ENCODE assay signal across 24 cellular contexts in the genomic region with DNA sequence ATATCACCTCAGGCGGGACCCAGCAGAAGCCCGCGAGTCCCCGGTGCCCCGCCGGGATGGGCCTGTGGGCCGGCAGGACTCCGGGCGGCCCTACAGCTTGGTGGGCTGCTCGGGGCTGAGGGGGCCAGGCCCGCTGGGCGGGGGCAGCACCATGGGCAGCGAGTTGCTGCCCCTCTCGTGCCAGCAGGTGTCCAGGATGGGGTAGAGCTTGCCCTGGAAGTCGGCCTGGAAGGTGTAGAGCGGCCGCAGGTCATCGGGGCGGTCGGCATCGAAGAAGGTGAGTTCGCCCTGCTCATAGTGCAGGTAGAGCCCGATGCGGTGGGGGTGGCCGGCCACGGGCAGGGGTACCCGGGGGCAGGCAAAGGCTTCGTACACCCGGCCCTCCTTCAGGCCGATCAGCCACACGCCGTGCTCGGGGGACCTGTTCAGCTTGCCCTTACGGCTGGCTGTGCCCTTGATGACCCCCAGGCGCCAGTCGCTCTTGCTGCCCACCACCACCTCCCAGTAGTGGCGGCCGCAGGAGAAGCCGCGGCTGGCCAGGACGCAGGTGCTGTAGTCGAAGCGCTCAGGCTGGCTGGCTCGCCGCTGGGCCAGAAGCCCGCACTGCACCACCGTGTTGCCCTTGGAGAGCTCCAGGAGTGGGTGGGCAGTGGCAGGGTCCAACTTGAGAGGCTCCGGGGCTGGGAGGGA. TPM values are rescaled to one million over a fixed set of nuclear protein-coding genes. Genes with fewer than 3 reads are reported as not detected.
DNase-seq lines count a peak whose midpoint lies in the region; ATAC-seq, FAIRE-seq and TF ChIP-seq lines count a peak whose summit lies in the region.
"Had no signal": no experiment of that assay in that cellular context is flagged by ENCODE, and none has a peak within 500 bp of the region (broad histone marks: within the 10 kb centered on the region; RNA-seq: fewer than 3 reads in every experiment).

No MANE protein-coding gene starts in this region.

- no peaks in the 10 kb centered on the region for H3K9me1 ChIP-seq in K562 (ENCODE audit: control insufficient read depth, insufficient read depth, low read length)

- H3K36me3 ChIP-seq in HepG2 (replicated peaks in 1 of 2; ENCODE audit: control insufficient read depth in 1 of 2, insufficient read depth in 2 of 2, low read length in 2 of 2) (no peaks in the 10 kb centered on the region), right lobe of liver (no peaks in the 10 kb centered on the region), K562 (ENCODE audit: control insufficient read depth, insufficient read depth, low read length) (no peaks in the 10 kb centered on the region), osteoblast (ENCODE audit: insufficient read depth, low read length) (no peaks in the 10 kb centered on the region)

- H3K27ac ChIP-seq in HepG2 (ENCODE audit: extremely low read length, insufficient read depth, low read length), result no peak overlapping the region
- H3K27ac ChIP-seq in right lobe of liver, result no peak overlapping the region
- no peak overlapping the region for H3K27ac ChIP-seq in K562 (ENCODE audit: extremely low read depth, low read depth, low read length)
- no peak overlapping the region for H3K27ac ChIP-seq in osteoblast (ENCODE audit: low read depth, low read length)
- H3K27ac ChIP-seq: A549 had no signal

- H2AFZ ChIP-seq in HepG2 (ENCODE audit: low read length) (no peak overlapping the region), K562 (ENCODE audit: low read depth, low read length) (no peak overlapping the region), osteoblast (ENCODE audit: low read length) (no peak overlapping the region)
- H2AFZ ChIP-seq: GM23338 had no signal

- no peak for TF ChIP-seq RAD21 in HepG2 (CRISPR knock-in tag; IDR thresholded peaks at IDR 0.05)
- TF ChIP-seq RAD21 in K562 (CRISPR knock-in tag; conservative IDR thresholded peaks at IDR 0.05 in 1 of 2, IDR thresholded peaks at IDR 0.05 in 1 of 2), result no peak

- no peak for FAIRE-seq in HepG2 (lab: Jason Lieb, UNC)
- FAIRE-seq in K562 (lab: Jason Lieb, UNC), result no peak
- FAIRE-seq: A549, GM12891, GM18507 had no signal

- no peak for DNase-seq in HepG2 (ENCODE audit: low spot score)
- no peak for DNase-seq in right lobe of liver
- DNase-seq in K562 (ENCODE audit: extremely low read depth in 1 of 4, low spot score in 3 of 4), result no peak
- DNase-seq in osteoblast (ENCODE audit: insufficient read length, low spot score, missing footprints), result peak; percentile 68
- DNase-seq in omental fat pad (ENCODE audit: low spot score), result no peak
- DNase-seq in globus pallidus (ENCODE audit: low spot score), result no peak
- DNase-seq in glomerular visceral epithelial cell (ENCODE audit: extremely low spot score), result no peak
- DNase-seq: 8988T; ACHN; C1 segment of cervical spinal cord; Calu3; CD4-positive, alpha-beta memory T cell; COR-L47; DMS79 treated with DMSO at 0.1 percent for 48 hours; GF-D8; HCEC 1CT had no signal

- no peak for TF ChIP-seq POLR2A in HepG2 (IDR thresholded peaks at IDR 0.05; ENCODE audit: insufficient read depth in 1 of 2, low read depth in 2 of 2, low read length in 2 of 2)
- no peak for TF ChIP-seq POLR2A in right lobe of liver (IDR thresholded peaks at IDR 0.05)
- no peak for TF ChIP-seq POLR2A in K562 (conservative IDR thresholded peaks at IDR 0.05)

- no peaks in the 10 kb centered on the region for H3K9me3 ChIP-seq in HepG2 (ENCODE audit: low read length)
- no peaks in the 10 kb centered on the region for H3K9me3 ChIP-seq in right lobe of liver
- H3K9me3 ChIP-seq in K562 (replicated peaks; ENCODE audit: control insufficient read depth, insufficient read depth, low read depth, low read length), result no peaks in the 10 kb centered on the region
- no peaks in the 10 kb centered on the region for H3K9me3 ChIP-seq in osteoblast (ENCODE audit: low read depth, low read length)
- H3K9me3 ChIP-seq: A549 had no signal

- no peaks in the 10 kb centered on the region for H4K20me1 ChIP-seq in HepG2 (ENCODE audit: insufficient read depth, low read length)
- H4K20me1 ChIP-seq in K562 (replicated peaks; ENCODE audit: control insufficient read depth, insufficient read depth, low read length), result no peaks in the 10 kb centered on the region
- no peaks in the 10 kb centered on the region for H4K20me1 ChIP-seq in osteoblast (ENCODE audit: insufficient read depth, low read length)

- TF ChIP-seq CTCF in HepG2 (CRISPR knock-in tag; IDR thresholded peaks at IDR 0.05) (no peak), right lobe of liver (IDR thresholded peaks at IDR 0.05) (no peak), K562 (IDR thresholded peaks at IDR 0.05 in 2 of 3, conservative IDR thresholded peaks at IDR 0.05 in 1 of 3; ENCODE audit: insufficient read depth in 2 of 3, low read depth in 1 of 3, low read length in 3 of 3) (no peak), osteoblast (IDR thresholded peaks at IDR 0.05; ENCODE audit: extremely low read depth, low read depth, low read length) (no peak), omental fat pad (IDR thresholded peaks at IDR 0.05) (no peak)

- H3K9ac ChIP-seq in HepG2 (ENCODE audit: insufficient read depth, low read depth, low read length), result no peak overlapping the region
- H3K9ac ChIP-seq in K562 (ENCODE audit: insufficient read depth in 1 of 2, low read depth in 2 of 2, low read length in 2 of 2), result no peak overlapping the region

- POLR2A ChIA-PET in HepG2 (lab: Yijun Ruan, JAX), result no interaction called here
- POLR2A ChIA-PET in K562 (lab: Yijun Ruan, JAX), result interaction anchor here (0.6 kb wide), 1 partner anchor 23 kb away, joined by 3 read pairs; no protein-coding TSS in a partner anchor

- intact Hi-C loops in HepG2 (cut with micrococcal nuclease; ENCODE audit: unreplicated experiment), result no loop called here
- intact Hi-C loops in right lobe of liver (cut with DNase I), result no loop called here
- intact Hi-C loops in K562 (cut with micrococcal nuclease), result no loop called here

- peaks cover 9% of the 10 kb centered on the region for H3K4me1 ChIP-seq in HepG2 (ENCODE audit: insufficient read depth, low read length)
- H3K4me1 ChIP-seq in right lobe of liver, result peaks cover 0 to 5% (median 0%) of the 10 kb centered on the region in 4 donors
- peaks cover 4 to 17% of the 10 kb centered on the region in 2 experiments; a peak in 4 of 5 replicates for H3K4me1 ChIP-seq in K562 (replicated peaks in 1 of 2; ENCODE audit: control insufficient read depth in 2 of 2, insufficient read depth in 2 of 2, low read length in 2 of 2)
- peaks cover 4% of the 10 kb centered on the region for H3K4me1 ChIP-seq in osteoblast (ENCODE audit: insufficient read depth, low read length)

- H3K4me2 ChIP-seq in HepG2 (ENCODE audit: low read depth, low read length), result no peak overlapping the region
- H3K4me2 ChIP-seq in K562 (ENCODE audit: insufficient read depth, low read length), result no peak overlapping the region
- no peak overlapping the region for H3K4me2 ChIP-seq in osteoblast (ENCODE audit: insufficient read depth, low read length)
- H3K4me2 ChIP-seq: A549, GM23338 had no signal

- WGBS in HepG2 (ENCODE audit: low lambda C conversion rate), result 91% methylated on average over 25 of the region's 48 CpGs
- 83% methylated on average over 7 of the region's 48 CpGs for WGBS in right lobe of liver (ENCODE audit: insufficient coverage, low coverage, low lambda C conversion rate, missing lambda C conversion rate)
- WGBS in K562 (ENCODE audit: insufficient coverage, low coverage, missing lambda C conversion rate), result 67% methylated on average over 44 of the region's 48 CpGs

- H3K79me2 ChIP-seq in HepG2 (ENCODE audit: insufficient read depth, low read length), result peaks cover 8% of the 10 kb centered on the region
- peaks cover 9% of the 10 kb centered on the region for H3K79me2 ChIP-seq in K562 (ENCODE audit: control insufficient read depth, insufficient read depth, low read length)
- H3K79me2 ChIP-seq in osteoblast (ENCODE audit: insufficient read depth, low read length), result peaks cover 2% of the 10 kb centered on the region

- no peak overlapping the region for H3K4me3 ChIP-seq in HepG2 (replicated peaks in 1 of 3; ENCODE audit: insufficient read depth in 1 of 3, low read depth in 2 of 3, low read length in 3 of 3)
- H3K4me3 ChIP-seq in right lobe of liver, result no peak overlapping the region
- H3K4me3 ChIP-seq in K562, result no peak overlapping the region
- no peak overlapping the region for H3K4me3 ChIP-seq in osteoblast (ENCODE audit: insufficient read depth, low read length)
- H3K4me3 ChIP-seq: A549, GM23338 had no signal

- H3K27me3 ChIP-seq in HepG2 (ENCODE audit: control insufficient read depth in 1 of 2, insufficient read depth in 2 of 2, low read length in 2 of 2) (no peaks in the 10 kb centered on the region; a peak in 1 of 5 replicates), right lobe of liver (no peaks in the 10 kb centered on the region), K562 (ENCODE audit: control insufficient read depth in 2 of 2, insufficient read depth in 2 of 2, low read length in 2 of 2) (peaks cover 0 to 14% of the 10 kb centered on the region in 2 experiments; a peak in 2 of 5 replicates), osteoblast (ENCODE audit: insufficient read depth, low read length) (no peaks in the 10 kb centered on the region)

- no peak for ATAC-seq in HepG2
- no peak for ATAC-seq in right lobe of liver
- ATAC-seq in K562, result no peak
- ATAC-seq in omental fat pad (ENCODE audit: low FRiP score), result no peak
- ATAC-seq: A549, GM23338 had no signal

- no TSS peak for BruUV-seq in HepG2 (replicated peaks; lab: Mats Ljungman, UMichigan)
- no TSS peak for BruUV-seq in K562 (replicated peaks; lab: Mats Ljungman, UMichigan)

- TF ChIP-seq EP300 in HepG2 (IDR thresholded peaks at IDR 0.05; ENCODE audit: low read depth in 2 of 2, low read length in 2 of 2) (no peak), HepG2 (CRISPR knock-in tag; IDR thresholded peaks at IDR 0.05; ENCODE audit: borderline replicate concordance) (no peak), K562 (IDR thresholded peaks at IDR 0.05; ENCODE audit: low read length) (no peak)

- CTCF ChIA-PET in HepG2 (lab: Yijun Ruan, JAX; ENCODE audit: low intra/inter-chr PET ratio, low total read pairs), result no interaction called here
- CTCF ChIA-PET in K562 (lab: Yijun Ruan, JAX; ENCODE audit: low intra/inter-chr PET ratio), result no interaction called here

- in situ Hi-C loops in HepG2 (cut with HindIII; ENCODE audit: extremely low pct_ligation_motif_present, low pct_unique_long_range_greater_than_20kb) (no loop called here), K562 (cut with MboI) (no loop called here)

RNA-seq across cellular contexts. Expression of gene NSUN5, which starts 4.3 kb away (rescaled TPM):
- total RNA-seq in HepG2 (2016; rRNA removed; fragmentation: Illumina TruSeq; extraction: Trizol), result 31.6 and 35.8 TPM in 2 replicates
- total RNA-seq in HepG2 (2016; cell fraction: cytosol; rRNA removed; fragmentation: Illumina TruSeq; extraction: Trizol; ENCODE audit: low read depth), result 10.1 and 11.8 TPM in 2 replicates
- total RNA-seq in HepG2 (2016; cell fraction: insoluble cytoplasmic fraction; rRNA removed; fragmentation: Illumina TruSeq; extraction: Trizol), result 29.5 and 34.7 TPM in 2 replicates
- 13.4 TPM in 2 replicates for total RNA-seq in HepG2 (2016; cell fraction: membrane; rRNA removed; fragmentation: Illumina TruSeq; extraction: Trizol)
- 16.9 and 26.1 TPM in 2 replicates for total RNA-seq in HepG2 (2016; cell fraction: nucleus; rRNA removed; fragmentation: Illumina TruSeq; extraction: Trizol)
- polyA plus RNA-seq in HepG2 (2011; rRNA removed), result 19.9 and 24.9 TPM in 2 replicates
- polyA plus RNA-seq in HepG2 (2011; cell fraction: cytosol; rRNA removed), result 16.1 and 23.4 TPM in 2 replicates
- 56.5 and 64.5 TPM in 2 replicates for polyA plus RNA-seq in HepG2 (2011; cell fraction: nucleus; rRNA removed)
- polyA plus RNA-seq in HepG2 (2012), result 12.2 and 20.8 TPM in 2 replicates
- polyA plus RNA-seq in HepG2 (2016; cell fraction: cytosol; fragmentation: Illumina TruSeq; extraction: Trizol; ENCODE audit: low read depth), result 5.4 and 6.5 TPM in 2 replicates
- polyA plus RNA-seq in HepG2 (2016; cell fraction: insoluble cytoplasmic fraction; fragmentation: Illumina TruSeq; extraction: Trizol; ENCODE audit: low read depth), result 20.2 and 26.2 TPM in 2 replicates
- 5.5 and 7.3 TPM in 2 replicates for polyA plus RNA-seq in HepG2 (2016; cell fraction: membrane; fragmentation: Illumina TruSeq; extraction: Trizol; ENCODE audit: low read depth)
- 42.6 and 43.8 TPM in 2 replicates for polyA plus RNA-seq in HepG2 (2016; cell fraction: nucleus; fragmentation: Illumina TruSeq; extraction: Trizol; ENCODE audit: insufficient read depth, low read depth)
- 41.4 and 43.7 TPM in 2 replicates for polyA minus RNA-seq in HepG2 (2011; rRNA and poly(A)+ RNA removed; ENCODE audit: low replicate concordance)
- polyA minus RNA-seq in HepG2 (2011; cell fraction: cytosol; rRNA and poly(A)+ RNA removed), result 12.9 and 15.0 TPM in 2 replicates
- polyA minus RNA-seq in HepG2 (2011; cell fraction: nucleus; rRNA and poly(A)+ RNA removed), result 13.0 and 19.8 TPM in 2 replicates
- 10 to 100 TPM in 2 of 6 experiments, 1 to 10 TPM in 4; 7.5 to 16.8 (median 9.2) TPM for total RNA-seq in right lobe of liver
- total RNA-seq in K562 (2011; cell fraction: chromatin; rRNA removed; ENCODE audit: low replicate concordance), result 82.1 and 174 TPM in 2 replicates
- 125 and 145 TPM in 2 replicates for total RNA-seq in K562 (2011; cell fraction: nucleolus; rRNA removed)
- total RNA-seq in K562 (2011; cell fraction: nucleoplasm; rRNA removed), result 95.5 and 104 TPM in 2 replicates
- total RNA-seq in K562 (2014; rRNA removed), result 96.9 and 111 TPM in 2 replicates
- total RNA-seq in K562 (2014; rRNA removed; fragmentation: Illumina TruSeq; extraction: Trizol), result 16.5 and 20.8 TPM in 2 replicates
- total RNA-seq in K562 (2015; rRNA removed; fragmentation: Illumina TruSeq; extraction: Trizol), result 48.1 and 48.7 TPM in 2 replicates
- total RNA-seq in K562 (2021), result 108 and 115 TPM in 2 replicates
- 36.5 and 46.5 TPM in 2 replicates for polyA plus RNA-seq in K562 (2011; rRNA removed)
- 42.9 and 123 TPM in 2 replicates for polyA plus RNA-seq in K562 (2011; cell fraction: cytosol; rRNA removed)
- polyA plus RNA-seq in K562 (2011; cell fraction: nucleus; rRNA removed), result 130 and 194 TPM in 2 replicates
- 67.9 and 95.0 TPM in 2 replicates for polyA plus RNA-seq in K562 (2012)
- polyA plus RNA-seq in K562 (2014; fragmentation: Illumina TruSeq; extraction: Trizol), result 43.0 and 65.5 TPM in 2 replicates
- polyA plus RNA-seq in K562 (2014; fragmentation: Nextera tagmentation; extraction: Ambion mirVana), result 10 to 100 TPM in 1 of 2 experiments, 1 to 10 TPM in 1; 4.7 to 14.9 TPM
- 81.3 and 83.9 TPM in 2 replicates for polyA plus RNA-seq in K562 (2014; rRNA removed)
- polyA minus RNA-seq in K562 (2011; rRNA and poly(A)+ RNA removed), result 16.3 and 26.7 TPM in 2 replicates
- 28.5 and 41.4 TPM in 2 replicates for polyA minus RNA-seq in K562 (2011; cell fraction: cytosol; rRNA and poly(A)+ RNA removed)
- 34.4 and 42.5 TPM in 2 replicates for polyA minus RNA-seq in K562 (2011; cell fraction: nucleus; rRNA and poly(A)+ RNA removed)
- total RNA-seq in osteoblast, result 17.0 and 17.1 TPM in 2 replicates
- 10 to 100 TPM; 14.1 to 19.0 (median 16.5) TPM for total RNA-seq in omental fat pad

RNA-seq across cellular contexts. Expression of gene TRIM50, which starts 14.9 kb away (rescaled TPM):
- total RNA-seq in HepG2 (2016; rRNA removed; fragmentation: Illumina TruSeq; extraction: Trizol) (21.1 and 24.5 TPM in 2 replicates), right lobe of liver (under 1 TPM in 2 of 6 experiments, not detected in 4; 0.11 to 0.56 TPM), K562 (2014; rRNA removed) (not detected in 2 replicates), K562 (2014; rRNA removed; fragmentation: Illumina TruSeq; extraction: Trizol) (not detected in 2 replicates), K562 (2015; rRNA removed; fragmentation: Illumina TruSeq; extraction: Trizol) (not detected in 2 replicates), K562 (2021) (0.11 TPM in 1 of 2 replicates, not detected in the other), osteoblast (not detected in 2 replicates), omental fat pad (under 1 TPM in 2 of 4 donors, not detected in 2; 0.28 to 0.47 TPM)
- 3.9 and 4.9 TPM in 2 replicates for total RNA-seq in HepG2 (2016; cell fraction: cytosol; rRNA removed; fragmentation: Illumina TruSeq; extraction: Trizol; ENCODE audit: low read depth)
- 16.1 and 26.1 TPM in 2 replicates for total RNA-seq in HepG2 (2016; cell fraction: insoluble cytoplasmic fraction; rRNA removed; fragmentation: Illumina TruSeq; extraction: Trizol)
- 9.4 and 10.8 TPM in 2 replicates for total RNA-seq in HepG2 (2016; cell fraction: membrane; rRNA removed; fragmentation: Illumina TruSeq; extraction: Trizol)
- total RNA-seq in HepG2 (2016; cell fraction: nucleus; rRNA removed; fragmentation: Illumina TruSeq; extraction: Trizol), result 23.9 and 26.7 TPM in 2 replicates
- polyA plus RNA-seq in HepG2 (2011; rRNA removed) (4.2 and 5.4 TPM in 2 replicates), K562 (2011; rRNA removed) (not detected in 2 replicates), K562 (2014; fragmentation: Illumina TruSeq; extraction: Trizol) (not detected in 2 replicates), K562 (2014; fragmentation: Nextera tagmentation; extraction: Ambion mirVana) (not detected), K562 (2014; rRNA removed) (not detected in 2 replicates)
- 1.6 and 3.8 TPM in 2 replicates for polyA plus RNA-seq in HepG2 (2011; cell fraction: cytosol; rRNA removed)
- polyA plus RNA-seq in HepG2 (2011; cell fraction: nucleus; rRNA removed), result 33.8 and 40.4 TPM in 2 replicates
- 3.0 TPM in 2 replicates for polyA plus RNA-seq in HepG2 (2012)
- polyA plus RNA-seq in HepG2 (2016; cell fraction: cytosol; fragmentation: Illumina TruSeq; extraction: Trizol; ENCODE audit: low read depth), result 4.1 and 4.2 TPM in 2 replicates
- polyA plus RNA-seq in HepG2 (2016; cell fraction: insoluble cytoplasmic fraction; fragmentation: Illumina TruSeq; extraction: Trizol; ENCODE audit: low read depth), result 19.1 and 25.4 TPM in 2 replicates
- 6.7 and 7.5 TPM in 2 replicates for polyA plus RNA-seq in HepG2 (2016; cell fraction: membrane; fragmentation: Illumina TruSeq; extraction: Trizol; ENCODE audit: low read depth)
- polyA plus RNA-seq in HepG2 (2016; cell fraction: nucleus; fragmentation: Illumina TruSeq; extraction: Trizol; ENCODE audit: insufficient read depth, low read depth), result 87.0 and 93.3 TPM in 2 replicates
- polyA minus RNA-seq in HepG2 (2011; rRNA and poly(A)+ RNA removed; ENCODE audit: low replicate concordance), result 7.4 TPM in 1 of 2 replicates, not detected in the other
- polyA minus RNA-seq in HepG2 (2011; cell fraction: cytosol; rRNA and poly(A)+ RNA removed), result 0.99 and 1.8 TPM in 2 replicates
- 4.5 and 4.7 TPM in 2 replicates for polyA minus RNA-seq in HepG2 (2011; cell fraction: nucleus; rRNA and poly(A)+ RNA removed)
- total RNA-seq in K562 (2011; cell fraction: chromatin; rRNA removed; ENCODE audit: low replicate concordance), result not detected in 2 replicates
- total RNA-seq in K562 (2011; cell fraction: nucleolus; rRNA removed), result not detected in 2 replicates
- not detected in 2 replicates for total RNA-seq in K562 (2011; cell fraction: nucleoplasm; rRNA removed)
- not detected in 2 replicates for polyA plus RNA-seq in K562 (2011; cell fraction: cytosol; rRNA removed)
- polyA plus RNA-seq in K562 (2011; cell fraction: nucleus; rRNA removed), result not detected in 2 replicates
- polyA plus RNA-seq in K562 (2012), result 0.04 TPM in 1 of 2 replicates, not detected in the other
- polyA minus RNA-seq in K562 (2011; rRNA and poly(A)+ RNA removed), result not detected in 2 replicates
- polyA minus RNA-seq in K562 (2011; cell fraction: cytosol; rRNA and poly(A)+ RNA removed), result not detected in 2 replicates
- not detected in 2 replicates for polyA minus RNA-seq in K562 (2011; cell fraction: nucleus; rRNA and poly(A)+ RNA removed)
- total RNA-seq: Calu3; CD4-positive, alpha-beta memory T cell; Daoy; G401; H4 had no signal
- polyA plus RNA-seq: A549; BJ; CD4-positive, alpha-beta memory T cell; GM23338 had no signal

RNA-seq across cellular contexts. Expression of gene FKBP6, which starts 15.0 kb away (rescaled TPM):
- total RNA-seq in HepG2 (2016; rRNA removed; fragmentation: Illumina TruSeq; extraction: Trizol) (0.13 and 0.20 TPM in 2 replicates), right lobe of liver (not detected), K562 (2014; rRNA removed) (not detected in 2 replicates), K562 (2014; rRNA removed; fragmentation: Illumina TruSeq; extraction: Trizol) (not detected in 2 replicates), K562 (2015; rRNA removed; fragmentation: Illumina TruSeq; extraction: Trizol) (not detected in 2 replicates), K562 (2021) (not detected in 2 replicates), osteoblast (not detected in 2 replicates), omental fat pad (not detected)
- total RNA-seq in HepG2 (2016; cell fraction: cytosol; rRNA removed; fragmentation: Illumina TruSeq; extraction: Trizol; ENCODE audit: low read depth), result not detected in 2 replicates
- 0.15 and 0.16 TPM in 2 replicates for total RNA-seq in HepG2 (2016; cell fraction: insoluble cytoplasmic fraction; rRNA removed; fragmentation: Illumina TruSeq; extraction: Trizol)
- total RNA-seq in HepG2 (2016; cell fraction: membrane; rRNA removed; fragmentation: Illumina TruSeq; extraction: Trizol), result 0.17 and 0.22 TPM in 2 replicates
- total RNA-seq in HepG2 (2016; cell fraction: nucleus; rRNA removed; fragmentation: Illumina TruSeq; extraction: Trizol), result 0.22 TPM in 1 of 2 replicates, not detected in the other
- polyA plus RNA-seq in HepG2 (2011; rRNA removed) (0.07 and 0.09 TPM in 2 replicates), K562 (2011; rRNA removed) (not detected in 2 replicates), K562 (2014; fragmentation: Illumina TruSeq; extraction: Trizol) (not detected in 2 replicates), K562 (2014; fragmentation: Nextera tagmentation; extraction: Ambion mirVana) (not detected), K562 (2014; rRNA removed) (not detected in 2 replicates)
- 0.07 and 0.09 TPM in 2 replicates for polyA plus RNA-seq in HepG2 (2011; cell fraction: cytosol; rRNA removed)
- 0.08 TPM in 1 of 2 replicates, not detected in the other for polyA plus RNA-seq in HepG2 (2011; cell fraction: nucleus; rRNA removed)
- polyA plus RNA-seq in HepG2 (2012), result 0.07 and 0.12 TPM in 2 replicates
- not detected in 2 replicates for polyA plus RNA-seq in HepG2 (2016; cell fraction: cytosol; fragmentation: Illumina TruSeq; extraction: Trizol; ENCODE audit: low read depth)
- polyA plus RNA-seq in HepG2 (2016; cell fraction: insoluble cytoplasmic fraction; fragmentation: Illumina TruSeq; extraction: Trizol; ENCODE audit: low read depth), result 0.21 and 0.26 TPM in 2 replicates
- polyA plus RNA-seq in HepG2 (2016; cell fraction: membrane; fragmentation: Illumina TruSeq; extraction: Trizol; ENCODE audit: low read depth), result 0.10 TPM in 1 of 2 replicates, not detected in the other
- polyA plus RNA-seq in HepG2 (2016; cell fraction: nucleus; fragmentation: Illumina TruSeq; extraction: Trizol; ENCODE audit: insufficient read depth, low read depth), result 0.49 TPM in 1 of 2 replicates, not detected in the other
- 0.10 TPM in 1 of 2 replicates, not detected in the other for polyA minus RNA-seq in HepG2 (2011; rRNA and poly(A)+ RNA removed; ENCODE audit: low replicate concordance)
- not detected in 2 replicates for polyA minus RNA-seq in HepG2 (2011; cell fraction: cytosol; rRNA and poly(A)+ RNA removed)
- 0.13 TPM in 1 of 2 replicates, not detected in the other for polyA minus RNA-seq in HepG2 (2011; cell fraction: nucleus; rRNA and poly(A)+ RNA removed)
- total RNA-seq in K562 (2011; cell fraction: chromatin; rRNA removed; ENCODE audit: low replicate concordance), result not detected in 2 replicates
- not detected in 2 replicates for total RNA-seq in K562 (2011; cell fraction: nucleolus; rRNA removed)
- not detected in 2 replicates for total RNA-seq in K562 (2011; cell fraction: nucleoplasm; rRNA removed)
- not detected in 2 replicates for polyA plus RNA-seq in K562 (2011; cell fraction: cytosol; rRNA removed)
- not detected in 2 replicates for polyA plus RNA-seq in K562 (2011; cell fraction: nucleus; rRNA removed)
- polyA plus RNA-seq in K562 (2012), result not detected in 2 replicates
- not detected in 2 replicates for polyA minus RNA-seq in K562 (2011; rRNA and poly(A)+ RNA removed)
- not detected in 2 replicates for polyA minus RNA-seq in K562 (2011; cell fraction: cytosol; rRNA and poly(A)+ RNA removed)
- not detected in 2 replicates for polyA minus RNA-seq in K562 (2011; cell fraction: nucleus; rRNA and poly(A)+ RNA removed)
- total RNA-seq: Calu3; CD4-positive, alpha-beta memory T cell; G401; GM23338; H4 had no signal
- polyA plus RNA-seq: BJ; CD4-positive, alpha-beta memory T cell had no signal

Comparison
In these comparisons a context has a peak if more than half of its experiments do, and no peak if none do; other contexts are left out.
1. Of the 241 proteins assayed by ChIP-seq in both HepG2 and K562: peak only in HepG2: RBFOX2; only in K562: ZBTB33; in both: none; in neither: 239.